Comparison of ENCODE assay signal across 1 cellular context in genomic region chr4:114136067-114136466, GRCh38.
TF ChIP-seq lines count a peak whose summit lies in the region.

No MANE protein-coding gene starts in this region.

TF ChIP-seq in IMR-90, 13 proteins besides CTCF, POLR2A, EP300 and RAD21 (continued from another document):
- TF ChIP-seq SMC3 (IDR thresholded peaks at IDR 0.05; ENCODE audit: low read depth, low read length): no peak
- TF ChIP-seq MXI1 (IDR thresholded peaks at IDR 0.05; ENCODE audit: borderline replicate concordance, low read depth, low read length): no peak
- TF ChIP-seq RFX5 (IDR thresholded peaks at IDR 0.05; ENCODE audit: low read depth, low read length): no peak
